ENCODE assay signal across 1 cellular context in genomic region chr11:68525930-68526329, GRCh38.
TF ChIP-seq lines count a peak whose summit lies in the region.

No MANE protein-coding gene starts in this region.

TF ChIP-seq in WTC11, 78 proteins besides CTCF, POLR2A, EP300 and RAD21 (continued from another document):
- no peak for TF ChIP-seq ATF2 (CRISPR knock-in tag; IDR thresholded peaks at IDR 0.05; ENCODE audit: borderline replicate concordance, low read depth)
- no peak for TF ChIP-seq TEAD1 (CRISPR knock-in tag; IDR thresholded peaks at IDR 0.05)
